Comparison of ENCODE assay signal across 29 cellular contexts in genomic region chr7:154690411-154690810, GRCh38.
"Had no signal": no experiment of that assay in that cellular context is flagged by ENCODE, and none has a peak within 500 bp of the region (broad histone marks: within the 10 kb centered on the region; RNA-seq: fewer than 3 reads in every experiment).

No MANE protein-coding gene starts in this region.

- H3K4me1 ChIP-seq: colonic mucosa, esophagus muscularis mucosa, esophagus squamous epithelium, foreskin keratinocyte, gastrocnemius medialis, gastroesophageal sphincter, heart left ventricle, heart right ventricle had no signal

- H3K9me3 Mint-ChIP-seq: endodermal cell had no signal

- H3K27me3 Mint-ChIP-seq: dendritic cell treated with granulocyte-macrophage colony-stimulating factor and Interleukin-4, amounts not matched to agents 40 ng/mL and 50 ng/mL, for 4 days had no signal

- H3K27me3 ChIP-seq: colonic mucosa, dorsolateral prefrontal cortex, esophagus muscularis mucosa, esophagus squamous epithelium, foreskin keratinocyte, gastrocnemius medialis, gastroesophageal sphincter, heart left ventricle, heart right ventricle had no signal

- H3K36me3 ChIP-seq: colonic mucosa, esophagus muscularis mucosa, esophagus squamous epithelium, gastrocnemius medialis, gastroesophageal sphincter, heart left ventricle, heart right ventricle had no signal

- H3K9me3 ChIP-seq: colonic mucosa, esophagus muscularis mucosa, gastrocnemius medialis, gastroesophageal sphincter, heart left ventricle, heart right ventricle had no signal

- H3K4me1 Mint-ChIP-seq: endodermal cell had no signal

- DNase-seq: colonic mucosa; cortex of kidney; dermis blood vessel endothelial cell; dorsolateral prefrontal cortex; effector CD4-positive, alpha-beta T cell; effector CD8-positive, alpha-beta T cell; effector memory CD4-positive, alpha-beta T cell; effector memory CD8-positive, alpha-beta T cell; endodermal cell; erythroblast; esophagus squamous epithelium; foreskin fibroblast; foreskin keratinocyte; foreskin melanocyte; gastrocnemius medialis; glutamatergic neuron; head of caudate nucleus; heart left ventricle; heart right ventricle had no signal

- H3K27ac ChIP-seq: colonic mucosa, coronary artery, dorsolateral prefrontal cortex, epithelial cell of prostate, esophagus muscularis mucosa, esophagus squamous epithelium, foreskin keratinocyte, gastrocnemius medialis, gastroesophageal sphincter, heart left ventricle, heart right ventricle had no signal

- H3K27ac Mint-ChIP-seq: dendritic cell treated with granulocyte-macrophage colony-stimulating factor and Interleukin-4, amounts not matched to agents 40 ng/mL and 50 ng/mL, for 4 days; effector memory CD8-positive, alpha-beta T cell; endodermal cell had no signal

- ATAC-seq: effector memory CD8-positive, alpha-beta T cell; esophagus mucosa; foreskin keratinocyte; gastrocnemius medialis; gastroesophageal sphincter; heart left ventricle; heart right ventricle had no signal

- FAIRE-seq: colon, endometrium, endothelial cell of umbilical vein, frontal cortex had no signal

- H3K4me3 Mint-ChIP-seq: dendritic cell treated with granulocyte-macrophage colony-stimulating factor and Interleukin-4, amounts not matched to agents 40 ng/mL and 50 ng/mL, for 4 days; effector memory CD8-positive, alpha-beta T cell; endodermal cell had no signal

- H3K4me3 ChIP-seq: colonic mucosa, coronary artery, dorsolateral prefrontal cortex, esophagus muscularis mucosa, esophagus squamous epithelium, gastrocnemius medialis, gastroesophageal sphincter, heart left ventricle, heart right ventricle had no signal
